8 cellular contexts compared by ENCODE assay signal in the genomic region with DNA sequence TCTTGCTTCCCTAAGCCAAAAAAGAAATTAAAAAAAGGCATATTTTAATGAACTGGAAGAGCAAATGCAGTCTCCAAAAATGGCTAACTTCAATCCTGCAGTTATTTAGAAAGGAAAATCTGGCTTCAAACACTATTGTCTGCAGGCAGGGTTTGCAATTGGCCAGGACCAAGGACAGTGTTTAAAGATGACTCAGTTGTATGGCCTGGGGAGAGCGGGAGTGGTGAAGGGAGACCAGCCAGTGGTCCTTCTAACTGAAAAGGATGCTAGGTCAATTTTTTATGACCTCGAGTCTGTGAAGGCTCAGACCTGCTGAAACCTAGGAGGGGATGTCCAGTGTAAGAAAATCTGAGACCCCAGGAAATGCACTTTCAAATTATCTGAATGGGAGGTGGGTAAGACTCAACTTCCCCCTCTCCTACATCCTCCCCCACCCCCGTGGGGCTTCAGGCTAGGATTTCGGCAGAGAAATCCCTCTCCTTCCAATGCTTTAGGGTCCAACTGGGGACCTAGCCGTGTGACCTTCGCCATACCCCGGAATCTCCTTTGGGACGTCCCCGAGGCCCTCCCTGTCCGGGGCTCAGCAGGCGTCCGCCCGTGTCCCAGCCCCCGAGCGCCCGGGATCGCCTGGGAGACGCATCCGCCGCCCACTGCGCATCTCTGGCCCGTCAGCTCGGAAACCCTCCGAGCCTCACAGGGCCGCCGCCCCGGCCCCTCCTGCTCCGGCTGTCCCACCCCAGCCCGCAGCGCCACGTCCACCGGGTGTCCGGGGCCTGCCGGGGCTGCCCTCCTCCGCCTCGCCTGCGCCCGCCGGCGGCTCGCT. TPM values are rescaled to one million over a fixed set of nuclear protein-coding genes. Genes with fewer than 3 reads are reported as not detected.
DNase-seq lines count a peak whose midpoint lies in the region; ATAC-seq and TF ChIP-seq lines count a peak whose summit lies in the region.

No MANE protein-coding gene starts in this region.

- no peaks in the 10 kb centered on the region for H3K9me3 Mint-ChIP-seq in IgD-negative memory B cell
- no peaks in the 10 kb centered on the region for H3K9me3 Mint-ChIP-seq in activated CD4-positive, alpha-beta memory T cell treated with anti-CD3 and anti-CD28 coated beads, Interleukin-2, amount 10 ng/mL, durations not matched to agents 7 days and 5 days

- CTCF ChIA-PET in activated CD4-positive, alpha-beta memory T cell treated with anti-CD3 and anti-CD28 coated beads, Interleukin-2, amount 10 ng/mL, durations not matched to agents 7 days and 5 days (lab: Charles Lee), result no interaction called here

- no peak overlapping the region for H3K27ac ChIP-seq in osteoblast (ENCODE audit: low read depth, low read length)

- H3K4me1 ChIP-seq in osteoblast (ENCODE audit: insufficient read depth, low read length), result no peaks in the 10 kb centered on the region

- H3K4me3 ChIP-seq in osteoblast (ENCODE audit: insufficient read depth, low read length), result no peak overlapping the region

- no peaks in the 10 kb centered on the region for H3K79me2 ChIP-seq in osteoblast (ENCODE audit: insufficient read depth, low read length)

- H4K20me1 ChIP-seq in osteoblast (ENCODE audit: insufficient read depth, low read length), result no peaks in the 10 kb centered on the region

- ATAC-seq in GM21515 (IDR thresholded peaks at IDR 0.05; ENCODE audit: unreplicated experiment) (peak; percentile 35), GM21528 (IDR thresholded peaks at IDR 0.05; ENCODE audit: low FRiP score, unreplicated experiment) (no peak)

- DNase-seq in NCI-H1417 (lab: John Stamatoyannopoulos, UW) (peak; percentile 61 to 92 (median 86)), NCI-H1417 treated with DMSO at 0.1 percent for 48 hours (lab: John Stamatoyannopoulos, UW) (no peak), glomerular visceral epithelial cell (ENCODE audit: extremely low spot score) (peak; percentile 13), osteoblast (ENCODE audit: insufficient read length, low spot score, missing footprints) (peak; percentile 95)
- peak; percentile 16 for DNase-seq in activated CD4-positive, alpha-beta memory T cell treated with anti-CD3 and anti-CD28 coated beads, Interleukin-2, amount 10 ng/mL, durations not matched to agents 7 days and 5 days

- peaks cover 3 to 7% (median 4%) of the 10 kb centered on the region in 3 donors for H3K4me1 Mint-ChIP-seq in IgD-negative memory B cell
- H3K4me1 Mint-ChIP-seq in activated CD4-positive, alpha-beta memory T cell treated with anti-CD3 and anti-CD28 coated beads, Interleukin-2, amount 10 ng/mL, durations not matched to agents 7 days and 5 days, result peaks cover 15% of the 10 kb centered on the region

- no peak overlapping the region for H2AFZ ChIP-seq in osteoblast (ENCODE audit: low read length)

- H3K9me3 ChIP-seq in osteoblast (ENCODE audit: low read depth, low read length), result no peaks in the 10 kb centered on the region

- no peaks in the 10 kb centered on the region for H3K36me3 ChIP-seq in osteoblast (ENCODE audit: insufficient read depth, low read length)

- H3K36me3 Mint-ChIP-seq in IgD-negative memory B cell, result no peaks in the 10 kb centered on the region
- H3K36me3 Mint-ChIP-seq in activated CD4-positive, alpha-beta memory T cell treated with anti-CD3 and anti-CD28 coated beads, Interleukin-2, amount 10 ng/mL, durations not matched to agents 7 days and 5 days (ENCODE audit: low read depth), result no peaks in the 10 kb centered on the region

- peak overlapping the region; percentile 43 for H3K4me2 ChIP-seq in osteoblast (ENCODE audit: insufficient read depth, low read length)

- H3K27ac Mint-ChIP-seq in IgD-negative memory B cell, result peak overlapping the region in 1 of 3 donors; percentile 63
- no peak overlapping the region for H3K27ac Mint-ChIP-seq in activated CD4-positive, alpha-beta memory T cell treated with anti-CD3 and anti-CD28 coated beads, Interleukin-2, amount 10 ng/mL, durations not matched to agents 7 days and 5 days

- POLR2A ChIA-PET in activated CD4-positive, alpha-beta memory T cell treated with anti-CD3 and anti-CD28 coated beads, Interleukin-2, amount 10 ng/mL, durations not matched to agents 7 days and 5 days (lab: Charles Lee), result no interaction called here

- peak overlapping the region; percentile 56 to 91 (median 83) for H3K4me3 Mint-ChIP-seq in IgD-negative memory B cell
- H3K4me3 Mint-ChIP-seq in activated CD4-positive, alpha-beta memory T cell treated with anti-CD3 and anti-CD28 coated beads, Interleukin-2, amount 10 ng/mL, durations not matched to agents 7 days and 5 days, result peak overlapping the region; percentile 71

- no peak for TF ChIP-seq CTCF in osteoblast (IDR thresholded peaks at IDR 0.05; ENCODE audit: extremely low read depth, low read depth, low read length)

- peaks cover 35% of the 10 kb centered on the region for H3K27me3 Mint-ChIP-seq in IgD-negative memory B cell
- H3K27me3 Mint-ChIP-seq in activated CD4-positive, alpha-beta memory T cell treated with anti-CD3 and anti-CD28 coated beads, Interleukin-2, amount 10 ng/mL, durations not matched to agents 7 days and 5 days, result peaks cover 38% of the 10 kb centered on the region

- H3K27me3 ChIP-seq in osteoblast (ENCODE audit: insufficient read depth, low read length), result peaks cover 39% of the 10 kb centered on the region

RNA-seq across cellular contexts. Expression of a gene that starts 0.6 kb away (rescaled TPM):
- polyA plus RNA-seq in IgD-negative memory B cell, result not detected
- 1 to 10 TPM; 2.9 to 3.1 TPM for total RNA-seq in activated CD4-positive, alpha-beta memory T cell treated with anti-CD3 and anti-CD28 coated beads, Interleukin-2, amount 10 ng/mL, durations not matched to agents 7 days and 5 days
- not detected in 2 replicates for total RNA-seq in osteoblast

RNA-seq across cellular contexts. Expression of a gene that starts 45.0 kb away (rescaled TPM):
- polyA plus RNA-seq in IgD-negative memory B cell, result 22.1 TPM
- 10 to 100 TPM; 44.9 to 47.1 TPM for total RNA-seq in activated CD4-positive, alpha-beta memory T cell treated with anti-CD3 and anti-CD28 coated beads, Interleukin-2, amount 10 ng/mL, durations not matched to agents 7 days and 5 days
- 37.3 and 41.8 TPM in 2 replicates for total RNA-seq in osteoblast
